In genomic region chrX:63754860-63755579, GRCh38 we compare ENCODE assay signal across 8 cellular contexts. TPM values are rescaled to one million over a fixed set of nuclear protein-coding genes. Genes with fewer than 3 reads are reported as not detected.
DNase-seq lines count a peak whose midpoint lies in the region; ATAC-seq and TF ChIP-seq lines count a peak whose summit lies in the region.

No MANE protein-coding gene starts in this region.

- H3K4me1 ChIP-seq in iPS DF 6.9 (ENCODE audit: control insufficient read depth, insufficient read depth, low read length) (no peaks in the 10 kb centered on the region; the same call in 1 of the 2 replicates), sigmoid colon (peaks cover 0 to 33% (median 14%) of the 10 kb centered on the region in 4 donors)

- ATAC-seq in GM18520 (IDR thresholded peaks at IDR 0.05; ENCODE audit: unreplicated experiment) (peak; percentile 98), HG03060 (IDR thresholded peaks at IDR 0.05; ENCODE audit: low read depth, unreplicated experiment) (peak; percentile 98)

- H3K27me3 ChIP-seq in brain microvascular endothelial cell (replicated peaks), result no peaks in the 10 kb centered on the region
- H3K27me3 ChIP-seq in iPS DF 6.9 (ENCODE audit: control insufficient read depth, insufficient read depth, low read length), result no peaks in the 10 kb centered on the region
- no peaks in the 10 kb centered on the region for H3K27me3 ChIP-seq in sigmoid colon

- peak; percentile 58 to 65 for TF ChIP-seq POLR2A in sigmoid colon (IDR thresholded peaks at IDR 0.05)

- H3K4me3 ChIP-seq in brain microvascular endothelial cell (ENCODE audit: low read depth, low read length) (peak overlapping the region; percentile 74), iPS DF 6.9 (ENCODE audit: low read length) (peak overlapping the region; percentile 90; the same call in 1 of the 2 replicates), sigmoid colon (peak overlapping the region; percentile 50 to 61 (median 58))

- H3K27ac ChIP-seq in brain microvascular endothelial cell (peak overlapping the region; percentile 85), iPS DF 6.9 (ENCODE audit: low read length) (no peak overlapping the region), sigmoid colon (peak overlapping the region; percentile 87 to 91 (median 91))

- peak; percentile 27 for DNase-seq in 8988T
- peak; percentile 86 for DNase-seq in NCI-H2107 treated with DMSO at 0.1 percent for 48 hours (lab: John Stamatoyannopoulos, UW; ENCODE audit: unreplicated experiment)
- peak; percentile 89 for DNase-seq in UCSD-AML1 (lab: John Stamatoyannopoulos, UW; ENCODE audit: unreplicated experiment)
- peak; percentile 94 for DNase-seq in brain microvascular endothelial cell
- DNase-seq in iPS DF 6.9 (ENCODE audit: low read depth, low spot score), result peak; percentile 45
- peak; percentile 97 for DNase-seq in sigmoid colon

- TF ChIP-seq CTCF in brain microvascular endothelial cell (IDR thresholded peaks at IDR 0.05; ENCODE audit: low read depth, low read length, missing control alignments) (no peak), sigmoid colon (IDR thresholded peaks at IDR 0.05) (no peak)

- intact Hi-C loops in sigmoid colon (cut with DNase I), result loop anchor here (10.0 kb wide), 1 partner anchor 450 kb away; the partner anchor contains the start of gene AMER1

- H3K36me3 ChIP-seq in brain microvascular endothelial cell (replicated peaks) (no peaks in the 10 kb centered on the region), iPS DF 6.9 (ENCODE audit: control insufficient read depth, insufficient read depth, low read length) (no peaks in the 10 kb centered on the region), sigmoid colon (no peaks in the 10 kb centered on the region)

- 100% methylated on average over 1 of the region's 44 CpGs for WGBS in iPS DF 6.9 (ENCODE audit: insufficient coverage, insufficient read length)
- WGBS in sigmoid colon, 2 donors, result 0 to 1% methylated on average over 44 of the region's 44 CpGs

- no peak for TF ChIP-seq EP300 in sigmoid colon (IDR thresholded peaks at IDR 0.05)

- no peaks in the 10 kb centered on the region for H3K9me3 ChIP-seq in iPS DF 6.9 (ENCODE audit: control insufficient read depth, insufficient read depth, low read length)
- H3K9me3 ChIP-seq in sigmoid colon, result no peaks in the 10 kb centered on the region

- in situ Hi-C loops in brain microvascular endothelial cell (cut with HindIII; ENCODE audit: low pct_ligation_motif_present, low sequenced_read_pairs), result no loop called here

RNA-seq across cellular contexts. Expression of gene ARHGEF9, which starts 30.0 kb away (rescaled TPM):
- total RNA-seq in sigmoid colon, result 10 to 100 TPM; 28.8 to 46.8 (median 32.2) TPM
- 10 to 100 TPM in 1 of 3 donors, 1 to 10 TPM in 2; 7.6 to 14.7 (median 8.4) TPM for polyA plus RNA-seq in sigmoid colon

Comparison
In these comparisons a context has a peak if more than half of its experiments do, and no peak if none do; other contexts are left out.
1. DNase-seq: peak in every context shown above with its lines; median percentile 97 in sigmoid colon; 94 in brain microvascular endothelial cell; 89 in UCSD-AML1; 86 in NCI-H2107 treated with DMSO at 0.1 percent for 48 hours; 45 in iPS DF 6.9; 27 in 8988T.